8 cellular contexts compared by ENCODE assay signal in genomic region chr17:48814504-48814903, GRCh38. TPM values are rescaled to one million over a fixed set of nuclear protein-coding genes. Genes with fewer than 3 reads are reported as not detected.
DNase-seq lines count a peak whose midpoint lies in the region; ATAC-seq, FAIRE-seq and TF ChIP-seq lines count a peak whose summit lies in the region.

No MANE protein-coding gene starts in this region.

- no peak overlapping the region for H3K27ac ChIP-seq in CD4-positive, alpha-beta T cell (ENCODE audit: low read depth, low read length)
- no peak overlapping the region for H3K27ac ChIP-seq in HEK293 (ENCODE audit: extremely low read depth, low read depth, low read length)
- H3K27ac ChIP-seq in astrocyte (ENCODE audit: low read depth, low read length), result no peak overlapping the region

- H3K36me3 Mint-ChIP-seq in CD4-positive, alpha-beta T cell (ENCODE audit: low read depth), result no peaks in the 10 kb centered on the region
- no peaks in the 10 kb centered on the region for H3K36me3 Mint-ChIP-seq in astrocyte (ENCODE audit: low read depth, unreplicated experiment)

- H3K4me1 ChIP-seq in HEK293 (ENCODE audit: control insufficient read depth, insufficient read depth, low read length), result peaks cover 4% of the 10 kb centered on the region
- peaks cover 4% of the 10 kb centered on the region for H3K4me1 ChIP-seq in astrocyte (ENCODE audit: insufficient read depth, low read length)

- no peak for FAIRE-seq in astrocyte (lab: Jason Lieb, UNC)

- peaks cover 10% of the 10 kb centered on the region for H3K27me3 ChIP-seq in CD4-positive, alpha-beta T cell (ENCODE audit: control insufficient read depth, insufficient read depth, low read length)
- H3K27me3 ChIP-seq in astrocyte (ENCODE audit: insufficient read depth, low read length), result peaks cover 36% of the 10 kb centered on the region

- no peak overlapping the region for H2AFZ ChIP-seq in astrocyte (ENCODE audit: low read depth, low read length)

- H3K79me2 ChIP-seq in astrocyte (ENCODE audit: insufficient read depth, low read length), result no peaks in the 10 kb centered on the region

- DNase-seq in CD4-positive, alpha-beta T cell, result peak; percentile 34 to 59 (median 48)
- DNase-seq in SK-N-DZ (ENCODE audit: low spot score), result peak; percentile 55
- peak; percentile 3 for DNase-seq in astrocyte (ENCODE audit: low read depth)
- peak; percentile 85 for DNase-seq in iPS-NIHi7 (ENCODE audit: extremely low spot score)
- peak; percentile 45 to 52 for DNase-seq in stimulated activated CD4-positive, alpha-beta T cell treated with anti-CD3 and anti-CD28 coated beads, Interleukin-2, amount 100 ng/mL, for 48 hours

- POLR2A ChIA-PET in CD4-positive, alpha-beta T cell (lab: Charles Lee), result interaction anchor here (1.0 kb wide), 2 partner anchors 64 to 70 kb away, joined by 3 to 4 read pairs; no protein-coding TSS in a partner anchor
- POLR2A ChIA-PET in HEK293 (lab: Yijun Ruan, JAX), result interaction anchor here (0.6 to 1.2 kb wide), 3 partner anchors 17 to 135 kb away, joined by 3 to 8 read pairs (median 4); no protein-coding TSS in a partner anchor

- H3K27ac Mint-ChIP-seq in CD4-positive, alpha-beta T cell, result no peak overlapping the region
- no peak overlapping the region for H3K27ac Mint-ChIP-seq in astrocyte (ENCODE audit: unreplicated experiment)

- intact Hi-C loops in CD4-positive, alpha-beta T cell (cut with DNase I, micrococcal nuclease), result loop anchor here (1.0 kb wide), 2 partner anchors 65 to 218 kb away; no protein-coding TSS in a partner anchor

- H4K20me1 ChIP-seq in astrocyte (ENCODE audit: insufficient read depth, low read length), result no peaks in the 10 kb centered on the region

- H3K4me2 ChIP-seq in astrocyte (ENCODE audit: low read length), result no peak overlapping the region

- H3K9ac ChIP-seq in astrocyte (ENCODE audit: low read length), result no peak overlapping the region

- no peak for ATAC-seq in CD4-positive, alpha-beta T cell (ENCODE audit: poor library complexity)
- ATAC-seq in HG02884 (IDR thresholded peaks at IDR 0.05; ENCODE audit: unreplicated experiment) (no peak), GM18868 (IDR thresholded peaks at IDR 0.05; ENCODE audit: unreplicated experiment) (no peak)

- H3K4me3 ChIP-seq in HEK293 (ENCODE audit: low read depth, low read length) (no peak overlapping the region), astrocyte (ENCODE audit: insufficient read depth, low read depth, low read length) (no peak overlapping the region)

- CTCF ChIA-PET in CD4-positive, alpha-beta T cell (lab: Charles Lee), result interaction anchor here (0.6 to 9.1 kb wide), 8 partner anchors 8 to 679 kb away, joined by 3 to 115 read pairs (median 5); partner anchors contain the start of gene ATP5MC1
- CTCF ChIA-PET in HEK293 (lab: Yijun Ruan, JAX), result interaction anchor here (0.7 to 14.2 kb wide), 19 partner anchors 11 to 621 kb away, joined by 3 to 387 read pairs (median 8); no protein-coding TSS in a partner anchor

- TF ChIP-seq CTCF in CD4-positive, alpha-beta T cell (IDR thresholded peaks at IDR 0.05), result peak; percentile 74
- TF ChIP-seq CTCF in HEK293 (tag by site-specific recombination; IDR thresholded peaks at IDR 0.05), result peak; percentile 55
- peak; percentile 66 for TF ChIP-seq CTCF in astrocyte (IDR thresholded peaks at IDR 0.05; ENCODE audit: insufficient read depth, low read depth, low read length)

- no peaks in the 10 kb centered on the region for H3K9me3 ChIP-seq in CD4-positive, alpha-beta T cell (ENCODE audit: control insufficient read depth, low read length)
- no peaks in the 10 kb centered on the region for H3K9me3 ChIP-seq in HEK293 (ENCODE audit: control insufficient read depth, insufficient read depth, low read depth, low read length)
- H3K9me3 ChIP-seq in astrocyte (ENCODE audit: insufficient read depth, low read depth, low read length), result no peaks in the 10 kb centered on the region

- H3K36me3 ChIP-seq in HEK293 (ENCODE audit: control insufficient read depth in 2 of 2, insufficient read depth in 1 of 2, low read length in 2 of 2) (no peaks in the 10 kb centered on the region), astrocyte (ENCODE audit: insufficient read depth, low read length) (no peaks in the 10 kb centered on the region)

- no peaks in the 10 kb centered on the region for H3K9me3 Mint-ChIP-seq in CD4-positive, alpha-beta T cell
- H3K9me3 Mint-ChIP-seq in astrocyte (ENCODE audit: unreplicated experiment), result no peaks in the 10 kb centered on the region

- peaks cover 60% of the 10 kb centered on the region for H3K27me3 Mint-ChIP-seq in CD4-positive, alpha-beta T cell
- H3K27me3 Mint-ChIP-seq in astrocyte (ENCODE audit: low read depth, unreplicated experiment), result peaks cover 56% of the 10 kb centered on the region

- H3K4me3 Mint-ChIP-seq in CD4-positive, alpha-beta T cell, result no peak overlapping the region
- no peak overlapping the region for H3K4me3 Mint-ChIP-seq in astrocyte (ENCODE audit: unreplicated experiment)

- peaks cover 22% of the 10 kb centered on the region for H3K4me1 Mint-ChIP-seq in CD4-positive, alpha-beta T cell (ENCODE audit: low read depth)
- H3K4me1 Mint-ChIP-seq in astrocyte (ENCODE audit: low read depth, unreplicated experiment), result no peaks in the 10 kb centered on the region

TF ChIP-seq in HEK293, 187 proteins besides CTCF, POLR2A, EP300 and RAD21 (continues in another document):
- TF ChIP-seq, protein P1, sequence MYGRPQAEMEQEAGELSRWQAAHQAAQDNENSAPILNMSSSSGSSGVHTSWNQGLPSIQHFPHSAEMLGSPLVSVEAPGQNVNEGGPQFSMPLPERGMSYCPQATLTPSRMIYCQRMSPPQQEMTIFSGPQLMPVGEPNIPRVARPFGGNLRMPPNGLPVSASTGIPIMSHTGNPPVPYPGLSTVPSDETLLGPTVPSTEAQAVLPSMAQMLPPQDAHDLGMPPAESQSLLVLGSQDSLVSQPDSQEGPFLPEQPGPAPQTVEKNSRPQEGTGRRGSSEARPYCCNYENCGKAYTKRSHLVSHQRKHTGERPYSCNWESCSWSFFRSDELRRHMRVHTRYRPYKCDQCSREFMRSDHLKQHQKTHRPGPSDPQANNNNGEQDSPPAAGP (tag by site-specific recombination; IDR thresholded peaks at IDR 0.05), result peak; percentile 26; the same call in 1 of the 2 replicates
- TF ChIP-seq ZNF335 (tag by site-specific recombination; conservative IDR thresholded peaks at IDR 0.05) (no peak), ZBTB6 (tag by site-specific recombination; IDR thresholded peaks at IDR 0.05) (no peak), ZBTB17 (tag by site-specific recombination; IDR thresholded peaks at IDR 0.05) (peak; percentile 53), ZNF140 (tag by site-specific recombination; IDR thresholded peaks at IDR 0.05) (no peak), ZNF169 (tag by site-specific recombination; IDR thresholded peaks at IDR 0.05) (no peak), ZFP37 (tag by site-specific recombination; IDR thresholded peaks at IDR 0.05) (no peak), SCRT2 (tag by site-specific recombination; IDR thresholded peaks at IDR 0.05) (peak; percentile 93), ZNF544 (tag by site-specific recombination; IDR thresholded peaks at IDR 0.05) (no peak), ZNF510 (tag by site-specific recombination; IDR thresholded peaks at IDR 0.05; ENCODE audit: insufficient replicate concordance) (no peak), SCRT1 (tag by site-specific recombination; IDR thresholded peaks at IDR 0.05; ENCODE audit: borderline replicate concordance) (peak; percentile 48; the same call in 1 of the 2 replicates), YY2 (tag by site-specific recombination; IDR thresholded peaks at IDR 0.05) (no peak), ZFP69B (tag by site-specific recombination; IDR thresholded peaks at IDR 0.05) (peak; percentile 86)
- TF ChIP-seq, protein P2, sequence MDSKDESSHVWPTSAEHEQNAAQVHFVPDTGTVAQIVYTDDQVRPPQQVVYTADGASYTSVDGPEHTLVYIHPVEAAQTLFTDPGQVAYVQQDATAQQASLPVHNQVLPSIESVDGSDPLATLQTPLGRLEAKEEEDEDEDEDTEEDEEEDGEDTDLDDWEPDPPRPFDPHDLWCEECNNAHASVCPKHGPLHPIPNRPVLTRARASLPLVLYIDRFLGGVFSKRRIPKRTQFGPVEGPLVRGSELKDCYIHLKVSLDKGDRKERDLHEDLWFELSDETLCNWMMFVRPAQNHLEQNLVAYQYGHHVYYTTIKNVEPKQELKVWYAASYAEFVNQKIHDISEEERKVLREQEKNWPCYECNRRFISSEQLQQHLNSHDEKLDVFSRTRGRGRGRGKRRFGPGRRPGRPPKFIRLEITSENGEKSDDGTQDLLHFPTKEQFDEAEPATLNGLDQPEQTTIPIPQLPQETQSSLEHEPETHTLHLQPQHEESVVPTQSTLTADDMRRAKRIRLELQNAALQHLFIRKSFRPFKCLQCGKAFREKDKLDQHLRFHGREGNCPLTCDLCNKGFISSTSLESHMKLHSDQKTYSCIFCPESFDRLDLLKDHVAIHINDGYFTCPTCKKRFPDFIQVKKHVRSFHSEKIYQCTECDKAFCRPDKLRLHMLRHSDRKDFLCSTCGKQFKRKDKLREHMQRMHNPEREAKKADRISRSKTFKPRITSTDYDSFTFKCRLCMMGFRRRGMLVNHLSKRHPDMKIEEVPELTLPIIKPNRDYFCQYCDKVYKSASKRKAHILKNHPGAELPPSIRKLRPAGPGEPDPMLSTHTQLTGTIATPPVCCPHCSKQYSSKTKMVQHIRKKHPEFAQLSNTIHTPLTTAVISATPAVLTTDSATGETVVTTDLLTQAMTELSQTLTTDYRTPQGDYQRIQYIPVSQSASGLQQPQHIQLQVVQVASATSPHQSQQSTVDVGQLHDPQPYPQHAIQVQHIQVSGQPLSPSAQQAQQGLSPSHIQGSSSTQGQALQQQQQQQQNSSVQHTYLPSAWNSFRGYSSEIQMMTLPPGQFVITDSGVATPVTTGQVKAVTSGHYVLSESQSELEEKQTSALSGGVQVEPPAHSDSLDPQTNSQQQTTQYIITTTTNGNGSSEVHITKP (tag by site-specific recombination; IDR thresholded peaks at IDR 0.05), result peak; percentile 99

RNA-seq across cellular contexts. Expression of gene TTLL6, which starts 2.5 kb away (rescaled TPM):
- not detected for total RNA-seq in CD4-positive, alpha-beta T cell
- polyA plus RNA-seq in SK-N-DZ (2014; cell fraction: cytosol; rRNA removed), result 0.03 and 0.14 TPM in 2 replicates
- polyA plus RNA-seq in SK-N-DZ (2014; cell fraction: nucleus; rRNA removed), result 0.50 and 1.2 TPM in 2 replicates
- not detected in 2 replicates for total RNA-seq in astrocyte

RNA-seq across cellular contexts. Expression of gene CALCOCO2, which starts 16.3 kb away (rescaled TPM):
- 100 to 1,000 TPM; 140 to 142 TPM for total RNA-seq in CD4-positive, alpha-beta T cell
- polyA plus RNA-seq in SK-N-DZ (2014; cell fraction: cytosol; rRNA removed), result 24.5 and 35.7 TPM in 2 replicates
- polyA plus RNA-seq in SK-N-DZ (2014; cell fraction: nucleus; rRNA removed), result 30.8 and 35.2 TPM in 2 replicates
- total RNA-seq in astrocyte, result 72.9 and 73.8 TPM in 2 replicates

Comparison
In these comparisons a context has a peak if more than half of its experiments do, and no peak if none do; other contexts are left out.
1. DNase-seq: peak in every context shown above with its lines; median percentile 85 in iPS-NIHi7; 55 in SK-N-DZ; 48 in CD4-positive, alpha-beta T cell; 48 in stimulated activated CD4-positive, alpha-beta T cell treated with anti-CD3 and anti-CD28 coated beads, Interleukin-2, amount 100 ng/mL, for 48 hours; 3 in astrocyte.